8 cellular contexts compared by ENCODE assay signal in genomic region chr10:5890519-5890878, GRCh38. TPM values are rescaled to one million over a fixed set of nuclear protein-coding genes. Genes with fewer than 3 reads are reported as not detected.
DNase-seq lines count a peak whose midpoint lies in the region; ATAC-seq, FAIRE-seq and TF ChIP-seq lines count a peak whose summit lies in the region.

No MANE protein-coding gene starts in this region.

- H3K27ac ChIP-seq in SJSA1 = no peak overlapping the region
- peak overlapping the region; percentile 57 for H3K27ac ChIP-seq in duodenal mucosa (ENCODE audit: low read depth, low read length)
- H3K27ac ChIP-seq in muscle layer of duodenum (ENCODE audit: low read length) = peak overlapping the region; percentile 54

- H3K4me1 ChIP-seq in SJSA1 (replicated peaks) (peaks cover 18% of the 10 kb centered on the region), duodenal mucosa (ENCODE audit: control insufficient read depth in 1 of 2, insufficient read depth in 2 of 2, low read length in 2 of 2) (peaks cover 37 to 43% of the 10 kb centered on the region in 2 donors), muscle layer of duodenum (ENCODE audit: control insufficient read depth in 1 of 2, insufficient read depth in 2 of 2, low read length in 2 of 2) (peaks cover 14 to 36% of the 10 kb centered on the region in 2 donors)

- H3K9me3 ChIP-seq in SJSA1 (replicated peaks) (0 out of 2 replicates have a peak, but pooled peaks cover 3% of the 10 kb centered on the region), duodenal mucosa (ENCODE audit: control insufficient read depth in 1 of 2, low read length in 2 of 2) (no peaks in the 10 kb centered on the region), muscle layer of duodenum (ENCODE audit: control insufficient read depth in 1 of 2, low read length in 2 of 2) (no peaks in the 10 kb centered on the region)

- H3K36me3 ChIP-seq in SJSA1 (peaks cover 56% of the 10 kb centered on the region), duodenal mucosa (ENCODE audit: control insufficient read depth in 1 of 2, insufficient read depth in 2 of 2, low read length in 2 of 2) (peaks cover 7 to 22% of the 10 kb centered on the region in 2 donors), muscle layer of duodenum (ENCODE audit: control insufficient read depth in 1 of 2, insufficient read depth in 2 of 2, low read length in 2 of 2) (peaks cover 5 to 9% of the 10 kb centered on the region in 2 donors)

- peak; percentile 14 for DNase-seq in NCI-H82 (lab: John Stamatoyannopoulos, UW)
- DNase-seq in NCI-H82 treated with DMSO at 0.1 percent for 48 hours (lab: John Stamatoyannopoulos, UW; ENCODE audit: unreplicated experiment) = no peak
- DNase-seq in SJSA1 (ENCODE audit: low read depth in 1 of 2, low spot score in 2 of 2) = peak in 1 of 2 experiments; percentile 40
- DNase-seq in ureter (ENCODE audit: low spot score) = peak; percentile 46
- no peak for DNase-seq in GM12891 (ENCODE audit: insufficient read length, low spot score)

- H3K9ac ChIP-seq in duodenal mucosa (ENCODE audit: low read depth in 1 of 2, low read length in 2 of 2) = peak overlapping the region; percentile 80 to 91

- H3K4me3 ChIP-seq in SJSA1 (peak overlapping the region; percentile 70), duodenal mucosa (ENCODE audit: low read depth in 1 of 2, low read length in 2 of 2) (peak overlapping the region; percentile 96 to 98), muscle layer of duodenum (ENCODE audit: low read depth in 1 of 2, low read length in 2 of 2) (peak overlapping the region; percentile 73 to 74)

- no peak for TF ChIP-seq POLR2A in GM12891 (IDR thresholded peaks at IDR 0.05; ENCODE audit: low read depth, low read length)

- no peaks in the 10 kb centered on the region for H3K27me3 ChIP-seq in SJSA1 (replicated peaks)
- H3K27me3 ChIP-seq in duodenal mucosa (ENCODE audit: control insufficient read depth in 1 of 2, insufficient read depth in 2 of 2, low read length in 2 of 2) = no peaks in the 10 kb centered on the region
- no peaks in the 10 kb centered on the region for H3K27me3 ChIP-seq in muscle layer of duodenum (ENCODE audit: low read depth, low read length)

- peak; percentile 1 for ATAC-seq in HG02884 (IDR thresholded peaks at IDR 0.05; ENCODE audit: unreplicated experiment)

- FAIRE-seq in GM12891 (lab: Jason Lieb, UNC) = no peak

TF ChIP-seq in GM12891, 5 proteins besides CTCF, POLR2A, EP300 and RAD21:
- TF ChIP-seq POLR2AphosphoS5 (IDR thresholded peaks at IDR 0.05; ENCODE audit: low read depth, low read length) (no peak), POU2F2 (IDR thresholded peaks at IDR 0.05; ENCODE audit: low read depth, low read length) (no peak), TAF1 (IDR thresholded peaks at IDR 0.05; ENCODE audit: low read depth, low read length) (no peak), PAX5 (IDR thresholded peaks at IDR 0.05; ENCODE audit: insufficient read depth, low read length, severe bottlenecking) (no peak), SPI1 (IDR thresholded peaks at IDR 0.05; ENCODE audit: low read depth, low read length) (no peak)

RNA-seq across cellular contexts. Expression of gene FBH1, which starts 0.5 kb away (rescaled TPM):
- total RNA-seq in SJSA1 (2014; rRNA removed; shearing (Covaris generic)) = 59.3 and 93.3 TPM in 2 replicates
- 70.8 TPM for total RNA-seq in ureter
- polyA plus RNA-seq in GM12891 (2012; ENCODE audit: low read depth, missing spikeins) = 33.5 TPM

RNA-seq across cellular contexts. Expression of gene ANKRD16, which starts 0.8 kb away (rescaled TPM):
- total RNA-seq in SJSA1 (2014; rRNA removed; shearing (Covaris generic)) = 3.5 and 7.7 TPM in 2 replicates
- total RNA-seq in ureter = 10.2 TPM
- 5.1 TPM for polyA plus RNA-seq in GM12891 (2012; ENCODE audit: low read depth, missing spikeins)

Comparison
In these comparisons a context has a peak if more than half of its experiments do, and no peak if none do; other contexts are left out.
1. DNase-seq: peak in NCI-H82 (single experiment) and ureter (single experiment); none in NCI-H82 treated with DMSO at 0.1 percent for 48 hours (single experiment) and GM12891 (single experiment).
2. Peak in every context shown above with its lines, with median percentiles within 50 percentile points of each other: H3K4me3 ChIP-seq.